15 cellular contexts compared by ENCODE assay signal in the genomic region with DNA sequence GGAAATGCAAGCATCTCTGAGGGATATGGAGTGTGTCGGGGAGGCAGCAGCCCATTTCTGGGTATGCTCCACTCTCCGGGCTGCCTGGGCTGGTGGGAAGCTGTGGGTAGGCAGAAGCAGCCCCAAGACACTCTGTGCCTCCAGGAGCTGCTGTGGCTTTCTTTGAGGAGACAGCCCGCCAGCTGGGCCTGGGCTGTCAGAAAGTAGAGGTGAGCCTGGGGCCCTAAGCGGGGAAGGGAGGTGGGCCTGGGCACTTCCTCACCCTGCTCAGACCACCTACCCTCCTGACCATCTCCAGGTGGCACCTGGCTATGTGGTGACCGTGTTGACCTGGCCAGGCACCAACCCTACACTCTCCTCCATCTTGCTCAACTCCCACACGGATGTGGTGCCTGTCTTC. TPM values are rescaled to one million over a fixed set of nuclear protein-coding genes. Genes with fewer than 3 reads are reported as not detected.
DNase-seq lines count a peak whose midpoint lies in the region; ATAC-seq and TF ChIP-seq lines count a peak whose summit lies in the region.
"Had no signal": no experiment of that assay in that cellular context is flagged by ENCODE, and none has a peak within 500 bp of the region (broad histone marks: within the 10 kb centered on the region; RNA-seq: fewer than 3 reads in every experiment).

No MANE protein-coding gene starts in this region.

- no peak for DNase-seq in activated CD8-positive, alpha-beta memory T cell treated with anti-CD3 and anti-CD28 coated beads, Interleukin-2, amount 10 ng/mL, durations not matched to agents 7 days and 5 days
- DNase-seq in activated CD8-positive, alpha-beta memory T cell treated with anti-CD3 and anti-CD28 coated beads, Interleukin-2, amount 50 U/mL, for 4 hours: no peak
- no peak for DNase-seq in T-helper 17 cell
- DNase-seq in hepatocyte (ENCODE audit: low spot score): no peak
- no peak for DNase-seq in stimulated activated effector memory CD8-positive, alpha-beta T cell treated with anti-CD3 and anti-CD28 coated beads, Interleukin-12 subunit alpha, Interleukin-12 subunit beta, amount 100 ng/mL, for 72 hours (ENCODE audit: low spot score in 2 of 2)
- no peak for DNase-seq in Ammon's horn (ENCODE audit: low spot score)
- no peak for DNase-seq in NCI-H2107 treated with DMSO at 0.1 percent for 48 hours (lab: John Stamatoyannopoulos, UW; ENCODE audit: unreplicated experiment)
- no peak for DNase-seq in HuH-7.5 (ENCODE audit: low spot score)
- DNase-seq: ACHN, anterior cingulate cortex, cortex of kidney, hypothalamus, left ventricle myocardium inferior, NCI-H2029, NCI-H774 had no signal

- H2AFZ ChIP-seq in hepatocyte: no peak overlapping the region

- H3K27ac ChIP-seq in hepatocyte: peak overlapping the region; percentile 97

- H3K9me3 Mint-ChIP-seq in activated CD8-positive, alpha-beta memory T cell treated with anti-CD3 and anti-CD28 coated beads, Interleukin-2, amount 10 ng/mL, durations not matched to agents 7 days and 5 days (ENCODE audit: low read depth): no peaks in the 10 kb centered on the region
- no peaks in the 10 kb centered on the region for H3K9me3 Mint-ChIP-seq in stimulated activated effector memory CD8-positive, alpha-beta T cell treated with anti-CD3 and anti-CD28 coated beads, Interleukin-12 subunit alpha, Interleukin-12 subunit beta, amount 100 ng/mL, for 72 hours

- peaks cover 3% of the 10 kb centered on the region for H3K36me3 Mint-ChIP-seq in activated CD8-positive, alpha-beta memory T cell treated with anti-CD3 and anti-CD28 coated beads, Interleukin-2, amount 10 ng/mL, durations not matched to agents 7 days and 5 days
- no peaks in the 10 kb centered on the region for H3K36me3 Mint-ChIP-seq in T-helper 17 cell (ENCODE audit: low read depth)
- peaks cover 26% of the 10 kb centered on the region for H3K36me3 Mint-ChIP-seq in stimulated activated effector memory CD8-positive, alpha-beta T cell treated with anti-CD3 and anti-CD28 coated beads, Interleukin-12 subunit alpha, Interleukin-12 subunit beta, amount 100 ng/mL, for 72 hours

- H3K79me2 ChIP-seq in hepatocyte: peaks cover 23% of the 10 kb centered on the region

- peak overlapping the region; percentile 42 for H3K27ac Mint-ChIP-seq in activated CD8-positive, alpha-beta memory T cell treated with anti-CD3 and anti-CD28 coated beads, Interleukin-2, amount 10 ng/mL, durations not matched to agents 7 days and 5 days
- peak overlapping the region; percentile 78 for H3K27ac Mint-ChIP-seq in T-helper 17 cell
- peak overlapping the region; percentile 96 for H3K27ac Mint-ChIP-seq in stimulated activated effector memory CD8-positive, alpha-beta T cell treated with anti-CD3 and anti-CD28 coated beads, Interleukin-12 subunit alpha, Interleukin-12 subunit beta, amount 100 ng/mL, for 72 hours

- H3K9me3 ChIP-seq in T-helper 17 cell (ENCODE audit: control insufficient read depth, low read length, poor library complexity, severe bottlenecking) (no peaks in the 10 kb centered on the region), hepatocyte (ENCODE audit: low read depth) (no peaks in the 10 kb centered on the region)
- H3K9me3 ChIP-seq: left ventricle myocardium inferior had no signal

- ATAC-seq in activated CD8-positive, alpha-beta memory T cell treated with anti-CD3 and anti-CD28 coated beads, Interleukin-2, amount 10 ng/mL, durations not matched to agents 7 days and 5 days: no peak
- no peak for ATAC-seq in T-helper 17 cell
- ATAC-seq in stimulated activated effector memory CD8-positive, alpha-beta T cell treated with anti-CD3 and anti-CD28 coated beads, Interleukin-12 subunit alpha, Interleukin-12 subunit beta, amount 100 ng/mL, for 72 hours: no peak

- no peaks in the 10 kb centered on the region for H3K9me2 ChIP-seq in hepatocyte (replicated peaks; ENCODE audit: insufficient read depth)

- H3K36me3 ChIP-seq in hepatocyte (replicated peaks; ENCODE audit: insufficient read depth, low read depth): no peaks in the 10 kb centered on the region
- H3K36me3 ChIP-seq: left ventricle myocardium inferior had no signal

- H3K27me3 Mint-ChIP-seq in activated CD8-positive, alpha-beta memory T cell treated with anti-CD3 and anti-CD28 coated beads, Interleukin-2, amount 10 ng/mL, durations not matched to agents 7 days and 5 days: no peaks in the 10 kb centered on the region
- no peaks in the 10 kb centered on the region for H3K27me3 Mint-ChIP-seq in T-helper 17 cell

- H3K4me1 Mint-ChIP-seq in activated CD8-positive, alpha-beta memory T cell treated with anti-CD3 and anti-CD28 coated beads, Interleukin-2, amount 10 ng/mL, durations not matched to agents 7 days and 5 days: peaks cover 29% of the 10 kb centered on the region
- H3K4me1 Mint-ChIP-seq in T-helper 17 cell: peaks cover 17% of the 10 kb centered on the region
- H3K4me1 Mint-ChIP-seq in stimulated activated effector memory CD8-positive, alpha-beta T cell treated with anti-CD3 and anti-CD28 coated beads, Interleukin-12 subunit alpha, Interleukin-12 subunit beta, amount 100 ng/mL, for 72 hours: peaks cover 40% of the 10 kb centered on the region

- H3K4me2 ChIP-seq in hepatocyte: peak overlapping the region; percentile 78

- peaks cover 30% of the 10 kb centered on the region for H3K4me1 ChIP-seq in hepatocyte (ENCODE audit: insufficient read depth)

- no peaks in the 10 kb centered on the region for H4K20me1 ChIP-seq in hepatocyte (ENCODE audit: insufficient read depth, poor library complexity, severe bottlenecking)

- TF ChIP-seq CTCF in hepatocyte (IDR thresholded peaks at IDR 0.05; ENCODE audit: poor library complexity): no peak

- WGBS in hepatocyte (ENCODE audit: low lambda C conversion rate, missing lambda C conversion rate): 93% methylated on average over 6 of the region's 6 CpGs

- CTCF ChIA-PET in activated CD8-positive, alpha-beta memory T cell treated with anti-CD3 and anti-CD28 coated beads, Interleukin-2, amount 10 ng/mL, durations not matched to agents 7 days and 5 days (lab: Charles Lee): interaction anchor here (3.6 to 4.1 kb wide), 3 partner anchors 10 to 43 kb away, joined by 24 to 70 read pairs (median 34); a partner anchor contains a TSS

- no peak overlapping the region for H3K4me3 Mint-ChIP-seq in activated CD8-positive, alpha-beta memory T cell treated with anti-CD3 and anti-CD28 coated beads, Interleukin-2, amount 10 ng/mL, durations not matched to agents 7 days and 5 days
- H3K4me3 Mint-ChIP-seq in T-helper 17 cell: peak overlapping the region; percentile 45
- no peak overlapping the region for H3K4me3 Mint-ChIP-seq in stimulated activated effector memory CD8-positive, alpha-beta T cell treated with anti-CD3 and anti-CD28 coated beads, Interleukin-12 subunit alpha, Interleukin-12 subunit beta, amount 100 ng/mL, for 72 hours

- no peak overlapping the region for H3K4me3 ChIP-seq in hepatocyte
- H3K4me3 ChIP-seq: left ventricle myocardium inferior had no signal

- H3K27me3 ChIP-seq in hepatocyte: no peaks in the 10 kb centered on the region

RNA-seq across cellular contexts. Expression of a gene that starts 1.7 kb away (rescaled TPM):
- 10 to 100 TPM; 18.1 to 21.3 TPM for total RNA-seq in activated CD8-positive, alpha-beta memory T cell treated with anti-CD3 and anti-CD28 coated beads, Interleukin-2, amount 10 ng/mL, durations not matched to agents 7 days and 5 days
- 1 to 10 TPM; 7.1 to 7.6 TPM for total RNA-seq in T-helper 17 cell
- total RNA-seq in hepatocyte: 114 and 164 TPM in 2 replicates
- 148 and 183 TPM in 2 replicates for polyA plus RNA-seq in hepatocyte

RNA-seq across cellular contexts. Expression of a gene that starts 10.2 kb away (rescaled TPM):
- total RNA-seq in activated CD8-positive, alpha-beta memory T cell treated with anti-CD3 and anti-CD28 coated beads, Interleukin-2, amount 10 ng/mL, durations not matched to agents 7 days and 5 days: 10 to 100 TPM; 11.8 to 13.7 TPM
- 10 to 100 TPM; 13.9 to 14.6 TPM for total RNA-seq in T-helper 17 cell
- 17.1 and 22.3 TPM in 2 replicates for total RNA-seq in hepatocyte
- polyA plus RNA-seq in hepatocyte: 55.1 and 68.6 TPM in 2 replicates

RNA-seq across cellular contexts. Expression of a gene that starts 10.6 kb away (rescaled TPM):
- total RNA-seq in activated CD8-positive, alpha-beta memory T cell treated with anti-CD3 and anti-CD28 coated beads, Interleukin-2, amount 10 ng/mL, durations not matched to agents 7 days and 5 days: 1,000 to 10,000 TPM; 1,042 to 1,060 TPM
- 1,000 to 10,000 TPM; 1,359 to 1,493 TPM for total RNA-seq in T-helper 17 cell
- total RNA-seq in hepatocyte: 981 and 1,184 TPM in 2 replicates
- 786 and 812 TPM in 2 replicates for polyA plus RNA-seq in hepatocyte

RNA-seq across cellular contexts. Expression of a gene that starts 11.2 kb away (rescaled TPM):
- 10 to 100 TPM; 36.2 to 36.7 TPM for total RNA-seq in activated CD8-positive, alpha-beta memory T cell treated with anti-CD3 and anti-CD28 coated beads, Interleukin-2, amount 10 ng/mL, durations not matched to agents 7 days and 5 days
- total RNA-seq in T-helper 17 cell (10 to 100 TPM; 34.8 to 51.1 TPM), hepatocyte (31.9 and 32.8 TPM in 2 replicates)
- polyA plus RNA-seq in hepatocyte: 40.2 and 48.4 TPM in 2 replicates

RNA-seq across cellular contexts. Expression of a gene that starts 17.8 kb away (rescaled TPM):
- 10 to 100 TPM; 11.4 to 21.1 TPM for total RNA-seq in activated CD8-positive, alpha-beta memory T cell treated with anti-CD3 and anti-CD28 coated beads, Interleukin-2, amount 10 ng/mL, durations not matched to agents 7 days and 5 days
- 10 to 100 TPM; 20.2 to 28.7 TPM for total RNA-seq in T-helper 17 cell
- 48.6 and 60.2 TPM in 2 replicates for total RNA-seq in hepatocyte
- polyA plus RNA-seq in hepatocyte: 42.4 and 53.7 TPM in 2 replicates

Comparison
In these comparisons a context has a peak if more than half of its experiments do, and no peak if none do; other contexts are left out.
1. H3K27ac Mint-ChIP-seq: peak in every context shown above with its lines; median percentile 96 in stimulated activated effector memory CD8-positive, alpha-beta T cell treated with anti-CD3 and anti-CD28 coated beads, Interleukin-12 subunit alpha, Interleukin-12 subunit beta, amount 100 ng/mL, for 72 hours; 78 in T-helper 17 cell; 42 in activated CD8-positive, alpha-beta memory T cell treated with anti-CD3 and anti-CD28 coated beads, Interleukin-2, amount 10 ng/mL, durations not matched to agents 7 days and 5 days.